In genomic region chr15:52294881-52295420, GRCh38 we compare ENCODE assay signal across 1 cellular context.
A peak's percentile ranks its signal among the peaks of the same experiment; 100 is the strongest.
TF ChIP-seq lines count a peak whose summit lies in the region.

No MANE protein-coding gene starts in this region.

TF ChIP-seq in HepG2, 621 proteins besides CTCF, POLR2A, EP300 and RAD21 (continued from another document and continues in another):
- no peak for TF ChIP-seq ZNF891 (CRISPR knock-in tag; IDR thresholded peaks at IDR 0.05)
- TF ChIP-seq ASH2L (IDR thresholded peaks at IDR 0.05; ENCODE audit: insufficient read length, low read depth, low read length), result no peak
- TF ChIP-seq RFXAP (CRISPR knock-in tag; IDR thresholded peaks at IDR 0.05; ENCODE audit: borderline replicate concordance), result 0 out of 2 replicates have a peak, but pooled peaks have one; percentile 0
- no peak for TF ChIP-seq ZSCAN31 (CRISPR knock-in tag; IDR thresholded peaks at IDR 0.05; ENCODE audit: low read depth)
- no peak for TF ChIP-seq MTF1 (CRISPR knock-in tag; IDR thresholded peaks at IDR 0.05)
- TF ChIP-seq ZNF180 (CRISPR knock-in tag; IDR thresholded peaks at IDR 0.05; ENCODE audit: borderline replicate concordance, low read depth), result no peak
- peak; percentile 58; the same call in 1 of the 2 replicates for TF ChIP-seq ZNF704 (CRISPR knock-in tag; IDR thresholded peaks at IDR 0.05; ENCODE audit: borderline replicate concordance)
- no peak for TF ChIP-seq ZMYM3 (CRISPR knock-in tag; IDR thresholded peaks at IDR 0.05)
- no peak for TF ChIP-seq ZNF260 (CRISPR knock-in tag; IDR thresholded peaks at IDR 0.05; ENCODE audit: borderline replicate concordance, low read depth)
- no peak for TF ChIP-seq SNAPC4 (CRISPR knock-in tag; IDR thresholded peaks at IDR 0.05)
- no peak for TF ChIP-seq SRSF9 (IDR thresholded peaks at IDR 0.05; ENCODE audit: borderline replicate concordance, insufficient read depth, low read depth, low read length, poor library complexity, severe bottlenecking)
- no peak for TF ChIP-seq LBX2 (CRISPR knock-in tag; IDR thresholded peaks at IDR 0.05; ENCODE audit: borderline replicate concordance)
- TF ChIP-seq ZNF441 (CRISPR knock-in tag; IDR thresholded peaks at IDR 0.05; ENCODE audit: borderline replicate concordance), result 0 out of 2 replicates have a peak, but pooled peaks have one; percentile 11
- no peak for TF ChIP-seq ZNF770 (CRISPR knock-in tag; IDR thresholded peaks at IDR 0.05)
- TF ChIP-seq TRIM22 (IDR thresholded peaks at IDR 0.05), result no peak
- peak; percentile 16 for TF ChIP-seq KMT2B (CRISPR knock-in tag; IDR thresholded peaks at IDR 0.05)
- no peak for TF ChIP-seq MZF1 (CRISPR knock-in tag; IDR thresholded peaks at IDR 0.05; ENCODE audit: borderline replicate concordance)
- TF ChIP-seq ZMYM4 (CRISPR knock-in tag; IDR thresholded peaks at IDR 0.05), result no peak
- TF ChIP-seq RCOR2 (CRISPR knock-in tag; IDR thresholded peaks at IDR 0.05), result no peak
- TF ChIP-seq ZNF33A (CRISPR knock-in tag; IDR thresholded peaks at IDR 0.05; ENCODE audit: borderline replicate concordance), result no peak
- peak; percentile 27; the same call in 1 of the 2 replicates for TF ChIP-seq HIC2 (CRISPR knock-in tag; IDR thresholded peaks at IDR 0.05; ENCODE audit: low read depth)
- TF ChIP-seq CBX1 (IDR thresholded peaks at IDR 0.05; ENCODE audit: low read depth), result no peak
- TF ChIP-seq ZNF576 (CRISPR knock-in tag; IDR thresholded peaks at IDR 0.05), result no peak
- TF ChIP-seq BORCS8-MEF2B (CRISPR knock-in tag; IDR thresholded peaks at IDR 0.05), result no peak
- TF ChIP-seq ZBTB44 (CRISPR knock-in tag; IDR thresholded peaks at IDR 0.05), result no peak
- TF ChIP-seq TCF7L2 (IDR thresholded peaks at IDR 0.05; ENCODE audit: low read depth, low read length), result no peak
- 0 out of 2 replicates have a peak, but pooled peaks have one; percentile 23 for TF ChIP-seq ZNF292 (CRISPR knock-in tag; IDR thresholded peaks at IDR 0.05; ENCODE audit: borderline replicate concordance, low read depth)
- no peak for TF ChIP-seq ATAD3A (CRISPR knock-in tag; IDR thresholded peaks at IDR 0.05)
- TF ChIP-seq TBX3 (IDR thresholded peaks at IDR 0.05; ENCODE audit: borderline replicate concordance), result no peak
- no peak for TF ChIP-seq ZBTB37 (CRISPR knock-in tag; IDR thresholded peaks at IDR 0.05)
- TF ChIP-seq NFKBIZ (CRISPR knock-in tag; IDR thresholded peaks at IDR 0.05), result no peak
- no peak for TF ChIP-seq PCBP2 (optimal IDR thresholded peaks at IDR 0.05; ENCODE audit: low read depth, low read length, poor library complexity, severe bottlenecking)
- TF ChIP-seq ZNF777 (CRISPR knock-in tag; IDR thresholded peaks at IDR 0.05), result no peak
- no peak for TF ChIP-seq HOXA9 (CRISPR knock-in tag; IDR thresholded peaks at IDR 0.05; ENCODE audit: borderline replicate concordance)
- TF ChIP-seq MLLT10 (CRISPR knock-in tag; IDR thresholded peaks at IDR 0.05), result no peak
- TF ChIP-seq USF2 (IDR thresholded peaks at IDR 0.05; ENCODE audit: low read depth, low read length), result no peak
- no peak for TF ChIP-seq USF2 (CRISPR knock-in tag; IDR thresholded peaks at IDR 0.05; ENCODE audit: borderline replicate concordance)
- 0 out of 2 replicates have a peak, but pooled peaks have one; percentile 10 for TF ChIP-seq UBTF (CRISPR knock-in tag; IDR thresholded peaks at IDR 0.05)
